ENCODE assay signal across 10 cellular contexts in genomic region chr22:23763579-23764331, GRCh38. TPM values are rescaled to one million over a fixed set of nuclear protein-coding genes. Genes with fewer than 3 reads are reported as not detected.
A peak's percentile ranks its signal among the peaks of the same experiment; 100 is the strongest.
DNase-seq lines count a peak whose midpoint lies in the region; ATAC-seq, FAIRE-seq and TF ChIP-seq lines count a peak whose summit lies in the region.
"Had no signal": no experiment of that assay in that cellular context is flagged by ENCODE, and none has a peak within 500 bp of the region (broad histone marks: within the 10 kb centered on the region; RNA-seq: fewer than 3 reads in every experiment).

No MANE protein-coding gene starts in this region.

- WGBS in psoas muscle, 3 donors = 41 to 52% (median 42%) methylated on average over 22 to 23 of the region's 23 CpGs

- H3K4me1 Mint-ChIP-seq in T-helper 17 cell (peaks cover 26% of the 10 kb centered on the region), astrocyte (ENCODE audit: low read depth, unreplicated experiment) (peaks cover 5% of the 10 kb centered on the region)

- H3K4me3 Mint-ChIP-seq in T-helper 17 cell (peak overlapping the region; percentile 59), astrocyte (ENCODE audit: unreplicated experiment) (no peak overlapping the region)

- H3K36me3 ChIP-seq in BE2C (peaks cover 32% of the 10 kb centered on the region), astrocyte (ENCODE audit: insufficient read depth, low read length) (no peaks in the 10 kb centered on the region), psoas muscle (ENCODE audit: insufficient read depth in 1 of 2, low read depth in 1 of 2) (peaks cover 0 to 20% of the 10 kb centered on the region in 2 donors)

- no peak overlapping the region for H3K27ac Mint-ChIP-seq in T-helper 17 cell
- H3K27ac Mint-ChIP-seq in astrocyte (ENCODE audit: unreplicated experiment) = no peak overlapping the region

- ATAC-seq in T-helper 17 cell (peak; percentile 49), psoas muscle (no peak), HG02642 (IDR thresholded peaks at IDR 0.05; ENCODE audit: poor library complexity, unreplicated experiment) (no peak), GM18858 (IDR thresholded peaks at IDR 0.05; ENCODE audit: unreplicated experiment) (no peak), HG02938 (IDR thresholded peaks at IDR 0.05; ENCODE audit: unreplicated experiment) (no peak)

- DNase-seq in BE2C (peak; percentile 47), T-helper 17 cell (peak in 1 of 3 donors; percentile 40), astrocyte (ENCODE audit: low read depth) (no peak), psoas muscle (peak in 1 of 2 donors; percentile 72), NCI-H748 treated with DMSO at 0.1 percent for 48 hours (lab: John Stamatoyannopoulos, UW) (no peak)
- DNase-seq: COR-L47 had no signal

- H3K27me3 ChIP-seq in BE2C (no peaks in the 10 kb centered on the region), astrocyte (ENCODE audit: insufficient read depth, low read length) (no peaks in the 10 kb centered on the region), psoas muscle (ENCODE audit: insufficient read depth in 3 of 3, low read length in 2 of 3) (no peaks in the 10 kb centered on the region)

- no peak for TF ChIP-seq CTCF in BE2C (IDR thresholded peaks at IDR 0.05; ENCODE audit: low read depth, low read length)
- TF ChIP-seq CTCF in astrocyte (IDR thresholded peaks at IDR 0.05; ENCODE audit: insufficient read depth, low read depth, low read length) = no peak
- TF ChIP-seq CTCF in psoas muscle (IDR thresholded peaks at IDR 0.05) = no peak

- H3K27ac ChIP-seq in astrocyte (ENCODE audit: low read depth, low read length) (no peak overlapping the region), psoas muscle (no peak overlapping the region)

- H3K4me2 ChIP-seq in astrocyte (ENCODE audit: low read length) = peak overlapping the region; percentile 63

- H3K9me3 Mint-ChIP-seq in astrocyte (ENCODE audit: unreplicated experiment) = no peaks in the 10 kb centered on the region

- H3K27me3 Mint-ChIP-seq in T-helper 17 cell = no peaks in the 10 kb centered on the region
- no peaks in the 10 kb centered on the region for H3K27me3 Mint-ChIP-seq in astrocyte (ENCODE audit: low read depth, unreplicated experiment)

- no peak overlapping the region for H3K4me3 ChIP-seq in BE2C (ENCODE audit: low read depth, low read length)
- H3K4me3 ChIP-seq in astrocyte (ENCODE audit: insufficient read depth, low read depth, low read length) = no peak overlapping the region
- peak overlapping the region; percentile 79 for H3K4me3 ChIP-seq in psoas muscle

- H3K9me3 ChIP-seq in BE2C (no peaks in the 10 kb centered on the region), T-helper 17 cell (ENCODE audit: control insufficient read depth, low read length, poor library complexity, severe bottlenecking) (no peaks in the 10 kb centered on the region), astrocyte (ENCODE audit: insufficient read depth, low read depth, low read length) (no peaks in the 10 kb centered on the region), psoas muscle (no peaks in the 10 kb centered on the region)

- no peak for FAIRE-seq in astrocyte (lab: Jason Lieb, UNC)

- H3K79me2 ChIP-seq in astrocyte (ENCODE audit: insufficient read depth, low read length) = no peaks in the 10 kb centered on the region

- intact Hi-C loops in psoas muscle (cut with DNase I) = no loop called here

- H3K36me3 Mint-ChIP-seq in T-helper 17 cell (ENCODE audit: low read depth) (peaks cover 2% of the 10 kb centered on the region), astrocyte (ENCODE audit: low read depth, unreplicated experiment) (no peaks in the 10 kb centered on the region)

- H4K20me1 ChIP-seq in astrocyte (ENCODE audit: insufficient read depth, low read length) = peaks cover 5% of the 10 kb centered on the region

- no peak overlapping the region for H2AFZ ChIP-seq in astrocyte (ENCODE audit: low read depth, low read length)

- H3K4me1 ChIP-seq in BE2C (peaks cover 18% of the 10 kb centered on the region; the same call in 1 of the 2 replicates), astrocyte (ENCODE audit: insufficient read depth, low read length) (peaks cover 17% of the 10 kb centered on the region), psoas muscle (peaks cover 27% of the 10 kb centered on the region)

- H3K9ac ChIP-seq in astrocyte (ENCODE audit: low read length) = no peak overlapping the region

RNA-seq across cellular contexts. Expression of gene C22orf15, which starts 1.0 kb away (rescaled TPM):
- 1.1 TPM for polyA plus RNA-seq in BE2C (2012; ENCODE audit: insufficient read depth, insufficient read length, low read depth)
- under 1 TPM; 0.30 to 0.81 TPM for total RNA-seq in T-helper 17 cell
- 0.38 and 0.39 TPM in 2 replicates for total RNA-seq in astrocyte
- under 1 TPM in 1 of 4 donors, not detected in 3; 0.34 TPM for total RNA-seq in psoas muscle
- polyA plus RNA-seq in psoas muscle = under 1 TPM in 1 of 3 donors, not detected in 2; 0.04 TPM
- total RNA-seq: SK-MEL-5 had no signal

RNA-seq across cellular contexts. Expression of gene CHCHD10, which starts 4.0 kb away (rescaled TPM):
- polyA plus RNA-seq in BE2C (2012; ENCODE audit: insufficient read depth, insufficient read length, low read depth) = 349 TPM
- total RNA-seq in T-helper 17 cell = 10 to 100 TPM; 31.6 to 44.0 TPM
- 60.9 and 70.5 TPM in 2 replicates for total RNA-seq in astrocyte
- total RNA-seq in psoas muscle = 1,000 to 10,000 TPM in 1 of 4 donors, 100 to 1,000 TPM in 3; 659 to 1,066 (median 865) TPM
- 100 to 1,000 TPM; 460 to 861 (median 645) TPM for polyA plus RNA-seq in psoas muscle

RNA-seq across cellular contexts. Expression of gene MMP11, which starts 8.9 kb away (rescaled TPM):
- 9.5 TPM for polyA plus RNA-seq in BE2C (2012; ENCODE audit: insufficient read depth, insufficient read length, low read depth)
- total RNA-seq in T-helper 17 cell (1 to 10 TPM in 1 of 2 donors, under 1 TPM in 1; 0.76 to 1.2 TPM), astrocyte (12.2 and 23.7 TPM in 2 replicates), psoas muscle (1 to 10 TPM; 1.3 to 2.9 (median 1.5) TPM)
- under 1 TPM; 0.35 to 0.47 (median 0.43) TPM for polyA plus RNA-seq in psoas muscle

RNA-seq across cellular contexts. Expression of gene VPREB3, which starts 9.5 kb away (rescaled TPM):
- polyA plus RNA-seq in BE2C (2012; ENCODE audit: insufficient read depth, insufficient read length, low read depth) = 1.8 TPM
- total RNA-seq in T-helper 17 cell (1 to 10 TPM in 1 of 2 donors, not detected in 1; 4.4 TPM), astrocyte (0.50 TPM in 1 of 2 replicates, not detected in the other), psoas muscle (1 to 10 TPM in 2 of 4 donors, under 1 TPM in 2; 0.79 to 3.2 (median 0.99) TPM)
- under 1 TPM; 0.61 to 0.89 (median 0.82) TPM for polyA plus RNA-seq in psoas muscle
- total RNA-seq: SK-MEL-5 had no signal

RNA-seq across cellular contexts. Expression of gene ZNF70, which starts 12.8 kb away (rescaled TPM):
- polyA plus RNA-seq in BE2C (2012; ENCODE audit: insufficient read depth, insufficient read length, low read depth) = 3.0 TPM
- total RNA-seq in T-helper 17 cell = 1 to 10 TPM; 1.8 to 1.9 TPM
- 8.8 and 10.3 TPM in 2 replicates for total RNA-seq in astrocyte
- 10 to 100 TPM in 1 of 4 donors, 1 to 10 TPM in 3; 2.1 to 12.9 (median 4.0) TPM for total RNA-seq in psoas muscle
- 1 to 10 TPM; 1.2 to 3.8 (median 1.8) TPM for polyA plus RNA-seq in psoas muscle
